ENCODE assay signal across 10 cellular contexts in the genomic region with DNA sequence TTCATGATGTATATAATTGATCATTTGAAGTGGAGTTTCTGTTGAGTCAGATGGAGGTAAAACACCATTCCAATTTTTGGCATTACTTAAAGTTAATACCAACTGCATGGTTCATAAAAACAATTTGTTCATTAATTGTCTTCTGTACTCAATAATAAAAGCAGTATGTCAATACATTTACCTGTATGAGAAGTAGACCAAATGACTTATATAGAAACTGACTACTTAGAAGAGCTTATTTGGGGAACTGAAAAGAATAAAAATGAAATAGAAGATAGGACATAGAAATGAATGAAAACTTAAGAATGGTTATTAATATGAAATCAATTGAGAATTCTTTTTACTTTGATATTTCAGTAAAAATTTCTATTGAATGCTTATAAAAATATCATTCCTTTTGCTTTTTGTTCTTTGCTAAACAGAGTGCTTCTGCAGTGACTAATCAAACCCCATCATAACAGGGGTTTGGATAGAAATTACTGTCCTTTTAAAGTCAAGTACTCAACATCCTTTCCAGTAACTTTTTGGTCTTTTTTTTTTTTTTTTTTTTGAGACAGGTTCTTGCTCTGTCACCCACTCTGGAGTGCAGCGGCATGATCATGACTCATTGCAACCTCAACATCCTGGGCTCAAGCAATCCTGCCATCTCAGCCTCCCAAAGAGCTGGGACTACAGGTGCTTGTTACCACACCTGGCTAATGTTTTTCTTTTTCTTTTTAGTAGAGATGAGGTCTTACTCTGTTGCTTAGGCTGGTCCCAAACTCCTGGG. TPM values are rescaled to one million over a fixed set of nuclear protein-coding genes. Genes with fewer than 3 reads are reported as not detected.
DNase-seq lines count a peak whose midpoint lies in the region; ATAC-seq and TF ChIP-seq lines count a peak whose summit lies in the region.
"Had no signal": no experiment of that assay in that cellular context is flagged by ENCODE, and none has a peak within 500 bp of the region (broad histone marks: within the 10 kb centered on the region; RNA-seq: fewer than 3 reads in every experiment).

No MANE protein-coding gene starts in this region.

- H2AFZ ChIP-seq in MM.1S (ENCODE audit: low read length), result no peak overlapping the region
- no peak overlapping the region for H2AFZ ChIP-seq in neural progenitor cell (replicated peaks)

- H3K36me3 ChIP-seq in MM.1S (replicated peaks; ENCODE audit: insufficient read depth, low read length) (no peaks in the 10 kb centered on the region), neural progenitor cell (no peaks in the 10 kb centered on the region)

- no peaks in the 10 kb centered on the region for H3K36me3 Mint-ChIP-seq in neural progenitor cell

- TF ChIP-seq CTCF in MM.1S (IDR thresholded peaks at IDR 0.05; ENCODE audit: low read length) (no peak), neural progenitor cell (IDR thresholded peaks at IDR 0.05) (no peak)

- peaks cover 8% of the 10 kb centered on the region; the same call in 1 of the 2 replicates for H3K4me1 ChIP-seq in MM.1S (ENCODE audit: low read length)
- no peaks in the 10 kb centered on the region for H3K4me1 ChIP-seq in neural progenitor cell

- H3K4me3 Mint-ChIP-seq in neural progenitor cell, result no peak overlapping the region

- H3K27ac Mint-ChIP-seq in neural progenitor cell, result no peak overlapping the region

- H4K20me1 ChIP-seq in MM.1S (ENCODE audit: insufficient read depth, low read length) (no peaks in the 10 kb centered on the region), neural progenitor cell (ENCODE audit: low read depth) (no peaks in the 10 kb centered on the region)

- no peaks in the 10 kb centered on the region for H3K9me3 ChIP-seq in MM.1S (replicated peaks; ENCODE audit: insufficient read depth, low read length)
- no peaks in the 10 kb centered on the region for H3K9me3 ChIP-seq in neural progenitor cell (ENCODE audit: low read depth)

- no peak for ATAC-seq in GM21447 (IDR thresholded peaks at IDR 0.05; ENCODE audit: unreplicated experiment)

- H3K9ac ChIP-seq in MM.1S (ENCODE audit: low read length) (no peak overlapping the region), neural progenitor cell (no peak overlapping the region)

- H3K4me2 ChIP-seq in MM.1S (ENCODE audit: low read depth, low read length), result no peak overlapping the region
- no peak overlapping the region for H3K4me2 ChIP-seq in neural progenitor cell

- H3K27me3 ChIP-seq in MM.1S (replicated peaks; ENCODE audit: insufficient read depth, low read length) (no peaks in the 10 kb centered on the region), neural progenitor cell (peaks cover 11% of the 10 kb centered on the region)

- no peaks in the 10 kb centered on the region for H3K79me2 ChIP-seq in MM.1S (ENCODE audit: low read length)
- H3K79me2 ChIP-seq in neural progenitor cell (ENCODE audit: low read depth), result no peaks in the 10 kb centered on the region

- H3F3A ChIP-seq in MM.1S (ENCODE audit: insufficient read depth, low read length) (no peaks in the 10 kb centered on the region), neural progenitor cell (ENCODE audit: low read depth) (no peaks in the 10 kb centered on the region)

- no peaks in the 10 kb centered on the region for H3K9me2 ChIP-seq in MM.1S (replicated peaks; ENCODE audit: insufficient read depth, low read length)

- DNase-seq in NCI-H748 (lab: John Stamatoyannopoulos, UW; ENCODE audit: unreplicated experiment) (peak; percentile 1), NCI-H748 treated with DMSO at 0.1 percent for 48 hours (lab: John Stamatoyannopoulos, UW) (no peak), MM.1S (peak; percentile 41), neural progenitor cell (ENCODE audit: low spot score) (no peak), HuH-7.5 (ENCODE audit: low spot score) (no peak)
- peak; percentile 70 for DNase-seq in activated effector memory CD4-positive, alpha-beta T cell treated with anti-CD3 and anti-CD28 coated beads, Interleukin-2, amount 50 U/mL, for 16 hours
- peak in 2 of 3 experiments; percentile 17 to 21 for DNase-seq in stimulated activated CD4-positive, alpha-beta T cell treated with anti-CD3 and anti-CD28 coated beads, TNF-alpha, amount 100 ng/mL, for 4 hours (ENCODE audit: low read depth in 3 of 3)
- DNase-seq: NCI-H1092 had no signal

- H3K27me3 Mint-ChIP-seq in neural progenitor cell (ENCODE audit: insufficient read depth, low read depth), result no peaks in the 10 kb centered on the region

- no peaks in the 10 kb centered on the region for H3K9me3 Mint-ChIP-seq in neural progenitor cell

- peaks cover 2% of the 10 kb centered on the region for H3K4me1 Mint-ChIP-seq in neural progenitor cell

- H3K27ac ChIP-seq in MM.1S (ENCODE audit: low read length) (no peak overlapping the region), neural progenitor cell (no peak overlapping the region)
- H3K27ac ChIP-seq: SK-N-MC had no signal

- H3K4me3 ChIP-seq in MM.1S (ENCODE audit: low read length), result no peak overlapping the region
- H3K4me3 ChIP-seq in neural progenitor cell, result no peak overlapping the region
- H3K4me3 ChIP-seq: SK-N-MC had no signal

RNA-seq across cellular contexts. Expression of a gene that starts 6.5 kb away (rescaled TPM):
- 9.4 and 12.3 TPM in 2 replicates for total RNA-seq in neural progenitor cell (ENCODE audit: low replicate concordance)

RNA-seq across cellular contexts. Expression of a gene that starts 50.8 kb away (rescaled TPM):
- total RNA-seq in neural progenitor cell (ENCODE audit: low replicate concordance), result 8.1 and 14.2 TPM in 2 replicates

Comparison
In these comparisons a context has a peak if more than half of its experiments do, and no peak if none do; other contexts are left out.
1. DNase-seq: peak in NCI-H748 (single experiment), MM.1S (single experiment), activated effector memory CD4-positive, alpha-beta T cell treated with anti-CD3 and anti-CD28 coated beads, Interleukin-2, amount 50 U/mL, for 16 hours (single experiment) and stimulated activated CD4-positive, alpha-beta T cell treated with anti-CD3 and anti-CD28 coated beads, TNF-alpha, amount 100 ng/mL, for 4 hours (2 of 3); none in NCI-H748 treated with DMSO at 0.1 percent for 48 hours (single experiment), neural progenitor cell (single experiment) and HuH-7.5 (single experiment).